In the genomic region with DNA sequence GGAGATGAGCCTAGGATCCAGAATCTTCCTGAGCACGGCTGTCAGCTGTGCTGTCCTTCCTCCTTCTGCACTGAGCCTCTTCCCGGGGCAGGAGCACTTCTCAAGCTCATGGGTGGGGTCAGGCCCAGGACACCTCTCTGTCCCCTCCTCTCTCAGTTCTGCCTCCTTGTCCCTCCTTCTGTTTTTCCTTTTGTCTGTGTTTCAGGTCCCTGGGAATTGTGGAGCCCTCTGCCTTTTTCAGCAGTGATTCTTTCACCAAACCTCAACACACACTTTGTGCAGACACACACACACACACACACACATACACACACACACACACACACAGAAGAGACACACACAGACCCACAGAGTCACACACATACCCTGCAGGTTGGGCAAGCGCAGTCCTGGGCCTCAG, we compare ENCODE assay signal across 10 cellular contexts. TPM values are rescaled to one million over a fixed set of nuclear protein-coding genes. Genes with fewer than 3 reads are reported as not detected.
"Had no signal": no experiment of that assay in that cellular context is flagged by ENCODE, and none has a peak within 500 bp of the region (broad histone marks: within the 10 kb centered on the region; RNA-seq: fewer than 3 reads in every experiment).

A gene (minus strand): TSS at position 101 of the 400 bp plus-strand sequence. CDS start 131 bp downstream, outside the sequence.

RNA-seq across cellular contexts. Expression of the gene that starts here (rescaled TPM):
- total RNA-seq: OCI-LY7, PC-3, PC-9, Peyer's patch, Right ventricle myocardium inferior, Right ventricle myocardium superior, RPMI7951, SJCRH30, SJSA1, SK-MEL-5 had no signal
